ENCODE assay signal across 2 cellular contexts in the genomic region with DNA sequence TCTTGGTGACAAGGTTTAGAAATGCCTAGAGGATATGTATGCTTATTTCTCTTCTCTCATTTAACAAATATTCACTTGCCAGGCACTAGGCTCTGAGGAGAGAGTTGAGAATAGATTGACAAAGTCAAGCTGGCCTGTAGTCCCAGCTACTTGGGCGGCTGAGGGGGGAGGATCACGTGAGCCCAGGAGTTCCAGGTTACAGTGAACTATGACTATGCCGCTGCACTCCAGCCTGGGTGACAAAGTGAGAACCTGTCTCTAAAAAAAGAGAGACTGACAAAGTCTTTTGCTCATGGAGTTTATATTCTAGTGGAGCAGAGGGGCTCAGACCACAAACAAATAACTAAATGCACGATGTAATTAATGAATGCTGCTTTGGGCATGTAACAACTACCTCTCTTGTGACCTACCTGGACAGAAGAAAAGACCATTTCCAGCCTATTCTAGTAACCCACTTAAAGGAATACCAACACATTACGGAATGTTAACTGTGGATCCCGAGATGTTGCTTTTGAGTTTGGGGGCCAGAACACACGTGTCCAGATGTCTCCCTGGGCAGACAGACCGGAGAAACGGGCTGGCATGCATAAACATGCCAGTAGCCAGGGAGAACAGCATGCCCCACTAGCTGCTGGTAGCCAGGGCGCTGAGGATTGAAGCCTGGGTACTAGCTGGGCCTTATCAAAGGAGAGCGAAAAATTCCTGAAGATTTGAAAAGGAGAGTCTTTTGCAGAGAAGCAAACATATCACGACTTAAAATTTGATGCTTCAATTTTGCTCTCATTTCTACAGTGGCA.
TF ChIP-seq lines count a peak whose summit lies in the region.

No MANE protein-coding gene starts in this region.

TF ChIP-seq in IMR-90, 13 proteins besides CTCF, POLR2A, EP300 and RAD21:
- TF ChIP-seq, protein P1, sequence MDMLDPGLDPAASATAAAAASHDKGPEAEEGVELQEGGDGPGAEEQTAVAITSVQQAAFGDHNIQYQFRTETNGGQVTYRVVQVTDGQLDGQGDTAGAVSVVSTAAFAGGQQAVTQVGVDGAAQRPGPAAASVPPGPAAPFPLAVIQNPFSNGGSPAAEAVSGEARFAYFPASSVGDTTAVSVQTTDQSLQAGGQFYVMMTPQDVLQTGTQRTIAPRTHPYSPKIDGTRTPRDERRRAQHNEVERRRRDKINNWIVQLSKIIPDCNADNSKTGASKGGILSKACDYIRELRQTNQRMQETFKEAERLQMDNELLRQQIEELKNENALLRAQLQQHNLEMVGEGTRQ (IDR thresholded peaks at IDR 0.05; ENCODE audit: low read depth, low read length): no peak

TF ChIP-seq in H1, 55 proteins besides CTCF, POLR2A, EP300 and RAD21:
- no peak for TF ChIP-seq SUZ12 (IDR thresholded peaks at IDR 0.05; ENCODE audit: low read length)
- no peak for TF ChIP-seq GABPA (IDR thresholded peaks at IDR 0.05; ENCODE audit: borderline replicate concordance, insufficient read depth, low read length)
- TF ChIP-seq JUND (IDR thresholded peaks at IDR 0.05; ENCODE audit: low read length): no peak
